Comparison of ENCODE assay signal across 9 cellular contexts in the genomic region with DNA sequence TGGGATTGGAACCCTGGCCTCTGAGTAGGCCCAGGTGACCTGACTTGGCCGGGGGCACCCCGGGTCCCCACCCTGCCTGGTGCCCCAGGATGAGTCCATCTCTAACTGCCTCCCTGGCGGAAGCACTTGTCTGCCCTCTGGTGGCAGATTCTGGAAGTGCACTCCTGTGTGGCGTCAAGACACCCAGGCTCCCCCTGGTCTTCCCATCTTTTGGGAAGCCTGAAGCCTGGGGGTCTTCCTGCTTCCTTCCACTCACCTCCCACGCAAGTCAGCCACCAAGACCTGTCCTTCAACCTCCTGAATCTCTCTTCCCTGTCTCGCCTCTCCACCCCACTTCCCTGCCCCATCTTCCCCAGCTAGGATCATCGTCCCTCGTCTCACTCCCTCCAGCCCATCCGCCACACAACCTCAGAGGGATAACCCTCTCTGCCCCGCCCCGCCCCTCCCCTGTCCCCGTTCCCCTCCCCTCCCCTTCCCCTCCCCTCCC. TPM values are rescaled to one million over a fixed set of nuclear protein-coding genes. Genes with fewer than 3 reads are reported as not detected.
DNase-seq lines count a peak whose midpoint lies in the region; ATAC-seq and TF ChIP-seq lines count a peak whose summit lies in the region.
"Had no signal": no experiment of that assay in that cellular context is flagged by ENCODE, and none has a peak within 500 bp of the region (broad histone marks: within the 10 kb centered on the region; RNA-seq: fewer than 3 reads in every experiment).

No MANE protein-coding gene starts in this region.

- CTCF ChIA-PET in MCF 10A (lab: Yijun Ruan, JAX): interaction anchor here (0.6 to 2.0 kb wide), 10 partner anchors 9 to 93 kb away, joined by 3 to 7 read pairs (median 4); a partner anchor contains a TSS

- no peaks in the 10 kb centered on the region for H3K9me3 Mint-ChIP-seq in MCF 10A (ENCODE audit: unreplicated experiment)

- peaks cover 7% of the 10 kb centered on the region for H3K36me3 Mint-ChIP-seq in MCF 10A (ENCODE audit: insufficient read depth, unreplicated experiment)

- intact Hi-C loops in MCF 10A (cut with micrococcal nuclease): loop anchor here (1.0 to 5.0 kb wide), 2 partner anchors 78 to 154 kb away; a partner anchor contains a TSS

- no peaks in the 10 kb centered on the region for H3K27me3 Mint-ChIP-seq in MCF 10A (ENCODE audit: insufficient read depth, unreplicated experiment)

- ATAC-seq in GM19455 (IDR thresholded peaks at IDR 0.05; ENCODE audit: unreplicated experiment): no peak

- POLR2A ChIA-PET in MCF 10A (lab: Yijun Ruan, JAX): interaction anchor here (0.6 to 0.9 kb wide), 4 partner anchors 45 to 591 kb away, joined by 3 to 4 read pairs (median 3); no protein-coding TSS in a partner anchor

- peaks cover 4% of the 10 kb centered on the region for H3K4me1 Mint-ChIP-seq in MCF 10A (ENCODE audit: insufficient read depth, unreplicated experiment)

- H3K27ac Mint-ChIP-seq in MCF 10A (ENCODE audit: low read depth, unreplicated experiment): no peak overlapping the region

- TF ChIP-seq CTCF in MCF 10A (IDR thresholded peaks at IDR 0.05; ENCODE audit: unreplicated experiment): peak; percentile 98

- no peak overlapping the region for H3K4me3 Mint-ChIP-seq in MCF 10A (ENCODE audit: unreplicated experiment)

- BruUV-seq in MCF 10A (replicated peaks; lab: Mats Ljungman, UMichigan): no TSS peak

- DNase-seq in NCI-H2081 (lab: John Stamatoyannopoulos, UW) (peak; percentile 59 to 66), NCI-H2081 treated with DMSO at 0.1 percent for 48 hours (lab: John Stamatoyannopoulos, UW) (no peak), NCI-H128 (lab: John Stamatoyannopoulos, UW; ENCODE audit: unreplicated experiment) (peak; percentile 58), UCSD-AML1 (lab: John Stamatoyannopoulos, UW; ENCODE audit: unreplicated experiment) (peak; percentile 78), MCF 10A (ENCODE audit: unreplicated experiment) (peak; percentile 79), inferior parietal cortex (ENCODE audit: extremely low spot score) (peak; percentile 87)
- peak; percentile 69 to 90 for DNase-seq in stimulated activated CD4-positive, alpha-beta T cell treated with anti-CD3 and anti-CD28 coated beads, Interleukin-15, amount 100 ng/mL, for 48 hours (ENCODE audit: low read depth in 2 of 2)

RNA-seq across cellular contexts. Expression of a gene that starts 7.4 kb away (rescaled TPM):
- total RNA-seq in MCF 10A (2022): 75.4 and 104 TPM in 2 replicates

RNA-seq across cellular contexts. Expression of a gene that starts 23.5 kb away (rescaled TPM):
- 0.34 TPM in 1 of 2 replicates, not detected in the other for total RNA-seq in MCF 10A (2022)
- total RNA-seq: urinary bladder had no signal

RNA-seq across cellular contexts. Expression of a gene that starts 42.3 kb away (rescaled TPM):
- not detected in 2 replicates for total RNA-seq in MCF 10A (2022)
